In the genomic region with DNA sequence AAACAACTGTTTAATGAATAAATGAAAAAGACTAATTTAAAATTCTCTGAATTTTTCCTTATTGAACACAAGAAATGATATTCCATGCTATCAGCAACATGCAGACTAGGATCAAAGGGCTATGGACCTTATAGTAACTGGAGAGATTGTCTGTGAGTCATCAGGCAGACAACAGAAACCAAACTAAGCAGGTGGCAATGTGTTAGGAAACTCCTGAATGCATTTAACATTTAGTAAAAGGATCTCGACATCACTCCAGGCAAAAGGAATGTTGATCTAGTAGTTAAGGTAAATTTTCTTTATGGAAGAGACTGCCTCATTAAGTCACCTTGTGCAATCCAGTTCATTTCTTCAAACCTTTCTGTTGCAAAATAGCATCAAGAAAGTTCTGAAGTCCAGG, we compare ENCODE assay signal across 25 cellular contexts. TPM values are rescaled to one million over a fixed set of nuclear protein-coding genes. Genes with fewer than 3 reads are reported as not detected.
DNase-seq lines count a peak whose midpoint lies in the region; ATAC-seq and TF ChIP-seq lines count a peak whose summit lies in the region.
"Had no signal": no experiment of that assay in that cellular context is flagged by ENCODE, and none has a peak within 500 bp of the region (broad histone marks: within the 10 kb centered on the region; RNA-seq: fewer than 3 reads in every experiment).

No MANE protein-coding gene starts in this region.

- H3K36me3 ChIP-seq in breast epithelium = no peaks in the 10 kb centered on the region
- H3K36me3 ChIP-seq: right lobe of liver, upper lobe of right lung had no signal

- H3K27ac Mint-ChIP-seq in MCF 10A (ENCODE audit: low read depth, unreplicated experiment) = no peak overlapping the region
- no peak overlapping the region for H3K27ac Mint-ChIP-seq in activated T-helper 2 cell treated with anti-CD3 and anti-CD28 coated beads, Interferon-gamma antibody, Interleukin-2, Interleukin-4, amounts not matched to agents 10 μg/mL and 5 μg/mL and 100 μg/mL, durations not matched to agents 14 hours and 24 hours and 36 hours
- H3K27ac Mint-ChIP-seq: activated CD8-positive, alpha-beta T cell treated with anti-CD3 and anti-CD28 coated beads for 36 hours; activated naive CD8-positive, alpha-beta T cell treated with anti-CD3 and anti-CD28 coated beads, Interleukin-2, amount 50 U/mL, for 24 hours; activated T-cell treated with anti-CD3 and anti-CD28 coated beads, Interleukin-2, amount 50 U/mL, for 72 hours; CD4-positive, CD25-positive, alpha-beta regulatory T cell; HFFc6; stimulated activated naive CD8-positive, alpha-beta T cell treated with anti-CD3 and anti-CD28 coated beads, Interleukin-15, amount 100 ng/mL, for 72 hours had no signal

- CTCF ChIA-PET in MCF 10A (lab: Yijun Ruan, JAX) = interaction anchor here (2.6 to 3.3 kb wide), 2 partner anchors 18 to 237 kb away, joined by 8 to 28 read pairs; no protein-coding TSS in a partner anchor

- H3K4me3 Mint-ChIP-seq in MCF 10A (ENCODE audit: unreplicated experiment) = no peak overlapping the region
- H3K4me3 Mint-ChIP-seq in activated T-helper 2 cell treated with anti-CD3 and anti-CD28 coated beads, Interferon-gamma antibody, Interleukin-2, Interleukin-4, amounts not matched to agents 10 μg/mL and 5 μg/mL and 100 μg/mL, durations not matched to agents 14 hours and 24 hours and 36 hours (ENCODE audit: low read depth) = no peak overlapping the region
- H3K4me3 Mint-ChIP-seq: activated CD8-positive, alpha-beta T cell treated with anti-CD3 and anti-CD28 coated beads for 36 hours; activated naive CD8-positive, alpha-beta T cell treated with anti-CD3 and anti-CD28 coated beads, Interleukin-2, amount 50 U/mL, for 24 hours; activated T-cell treated with anti-CD3 and anti-CD28 coated beads, Interleukin-2, amount 50 U/mL, for 72 hours; CD4-positive, CD25-positive, alpha-beta regulatory T cell; HFFc6; stimulated activated naive CD8-positive, alpha-beta T cell treated with anti-CD3 and anti-CD28 coated beads, Interleukin-15, amount 100 ng/mL, for 72 hours had no signal

- no peaks in the 10 kb centered on the region for H3K36me3 Mint-ChIP-seq in MCF 10A (ENCODE audit: insufficient read depth, unreplicated experiment)
- no peaks in the 10 kb centered on the region for H3K36me3 Mint-ChIP-seq in activated T-helper 2 cell treated with anti-CD3 and anti-CD28 coated beads, Interferon-gamma antibody, Interleukin-2, Interleukin-4, amounts not matched to agents 10 μg/mL and 5 μg/mL and 100 μg/mL, durations not matched to agents 14 hours and 24 hours and 36 hours (ENCODE audit: low read depth)
- H3K36me3 Mint-ChIP-seq: CD4-positive, CD25-positive, alpha-beta regulatory T cell had no signal

- intact Hi-C loops in MCF 10A (cut with micrococcal nuclease) (no loop called here), breast epithelium (cut with DNase I; ENCODE audit: low total_unique reads) (no loop called here)
- intact Hi-C loops in activated T-helper 2 cell treated with anti-CD3 and anti-CD28 coated beads, Interferon-gamma antibody, Interleukin-2, Interleukin-4, amounts not matched to agents 10 μg/mL and 5 μg/mL and 100 μg/mL, durations not matched to agents 14 hours and 24 hours and 36 hours (cut with micrococcal nuclease) = no loop called here

- no peaks in the 10 kb centered on the region for H3K9me3 Mint-ChIP-seq in MCF 10A (ENCODE audit: unreplicated experiment)
- H3K9me3 Mint-ChIP-seq in activated T-helper 2 cell treated with anti-CD3 and anti-CD28 coated beads, Interferon-gamma antibody, Interleukin-2, Interleukin-4, amounts not matched to agents 10 μg/mL and 5 μg/mL and 100 μg/mL, durations not matched to agents 14 hours and 24 hours and 36 hours = no peaks in the 10 kb centered on the region
- H3K9me3 Mint-ChIP-seq: activated CD8-positive, alpha-beta T cell treated with anti-CD3 and anti-CD28 coated beads for 36 hours; activated naive CD8-positive, alpha-beta T cell treated with anti-CD3 and anti-CD28 coated beads, Interleukin-2, amount 50 U/mL, for 24 hours; activated T-cell treated with anti-CD3 and anti-CD28 coated beads, Interleukin-2, amount 50 U/mL, for 72 hours; CD4-positive, CD25-positive, alpha-beta regulatory T cell; HFFc6; stimulated activated naive CD8-positive, alpha-beta T cell treated with anti-CD3 and anti-CD28 coated beads, Interleukin-15, amount 100 ng/mL, for 72 hours had no signal

- no peak for TF ChIP-seq POLR2A in breast epithelium (IDR thresholded peaks at IDR 0.05)

- H3K27ac ChIP-seq in breast epithelium = no peak overlapping the region
- H3K27ac ChIP-seq: right lobe of liver, upper lobe of right lung, VCaP had no signal

- no peaks in the 10 kb centered on the region for H3K27me3 Mint-ChIP-seq in MCF 10A (ENCODE audit: insufficient read depth, unreplicated experiment)
- peaks cover 3% of the 10 kb centered on the region for H3K27me3 Mint-ChIP-seq in activated T-helper 2 cell treated with anti-CD3 and anti-CD28 coated beads, Interferon-gamma antibody, Interleukin-2, Interleukin-4, amounts not matched to agents 10 μg/mL and 5 μg/mL and 100 μg/mL, durations not matched to agents 14 hours and 24 hours and 36 hours (ENCODE audit: low read depth)
- H3K27me3 Mint-ChIP-seq: activated CD8-positive, alpha-beta T cell treated with anti-CD3 and anti-CD28 coated beads for 36 hours; activated naive CD8-positive, alpha-beta T cell treated with anti-CD3 and anti-CD28 coated beads, Interleukin-2, amount 50 U/mL, for 24 hours; CD4-positive, CD25-positive, alpha-beta regulatory T cell; stimulated activated naive CD8-positive, alpha-beta T cell treated with anti-CD3 and anti-CD28 coated beads, Interleukin-15, amount 100 ng/mL, for 72 hours had no signal

- H3K9me3 ChIP-seq in breast epithelium = no peaks in the 10 kb centered on the region
- H3K9me3 ChIP-seq: right lobe of liver, upper lobe of right lung had no signal

- DNase-seq in MCF 10A (ENCODE audit: unreplicated experiment) = peak; percentile 61
- DNase-seq in breast epithelium (ENCODE audit: low spot score in 2 of 2) = no peak
- DNase-seq in SW480 (ENCODE audit: low spot score) = peak; percentile 17
- DNase-seq in iris pigment epithelial cell (ENCODE audit: low read depth) = peak; percentile 45
- DNase-seq in activated T-helper 2 cell treated with anti-CD3 and anti-CD28 coated beads, Interferon-gamma antibody, Interleukin-2, Interleukin-4, amounts not matched to agents 10 μg/mL and 5 μg/mL and 100 μg/mL, durations not matched to agents 14 hours and 24 hours and 36 hours (ENCODE audit: low spot score) = no peak
- DNase-seq in NCI-H526 treated with DMSO at 0.1 percent for 48 hours (lab: John Stamatoyannopoulos, UW) = no peak
- DNase-seq in inferior parietal cortex (ENCODE audit: extremely low spot score) = no peak
- DNase-seq: activated CD8-positive, alpha-beta T cell treated with anti-CD3 and anti-CD28 coated beads for 36 hours; activated naive CD8-positive, alpha-beta T cell treated with anti-CD3 and anti-CD28 coated beads, Interleukin-2, amount 50 U/mL, for 24 hours; activated T-cell treated with anti-CD3 and anti-CD28 coated beads, Interleukin-2, amount 50 U/mL, for 72 hours; CD4-positive, CD25-positive, alpha-beta regulatory T cell; central memory CD4-positive, alpha-beta T cell; effector memory CD4-positive, alpha-beta T cell; HFFc6; hippocampal formation; NCI-H2081 treated with DMSO at 0.1 percent for 48 hours; NK-92 treated with Interleukin-12 subunit alpha and Interleukin-12 subunit beta, amount 100 ng/mL, for 24 hours; right lobe of liver; Right ventricle myocardium superior; stimulated activated CD4-positive, alpha-beta T cell treated with anti-CD3 and anti-CD28 coated beads, Interleukin-1b, Interleukin-23, amount 100 ng/mL, for 48 hours; stimulated activated naive CD8-positive, alpha-beta T cell treated with anti-CD3 and anti-CD28 coated beads, Interleukin-15, amount 100 ng/mL, for 72 hours; upper lobe of right lung had no signal

- no peaks in the 10 kb centered on the region for H3K27me3 ChIP-seq in breast epithelium
- H3K27me3 ChIP-seq: right lobe of liver, upper lobe of right lung had no signal

- no peak for ATAC-seq in GM18519 (IDR thresholded peaks at IDR 0.05; ENCODE audit: low FRiP score, unreplicated experiment)
- ATAC-seq: activated CD8-positive, alpha-beta T cell treated with anti-CD3 and anti-CD28 coated beads for 36 hours; activated naive CD8-positive, alpha-beta T cell treated with anti-CD3 and anti-CD28 coated beads, Interleukin-2, amount 50 U/mL, for 24 hours; activated T-cell treated with anti-CD3 and anti-CD28 coated beads, Interleukin-2, amount 50 U/mL, for 72 hours; left lobe of liver; stimulated activated naive CD8-positive, alpha-beta T cell treated with anti-CD3 and anti-CD28 coated beads, Interleukin-15, amount 100 ng/mL, for 72 hours; upper lobe of right lung had no signal

- no peak for TF ChIP-seq CTCF in MCF 10A (IDR thresholded peaks at IDR 0.05; ENCODE audit: unreplicated experiment)
- TF ChIP-seq CTCF in breast epithelium (IDR thresholded peaks at IDR 0.05) = no peak

- H3K4me1 Mint-ChIP-seq in MCF 10A (ENCODE audit: insufficient read depth, unreplicated experiment) = no peaks in the 10 kb centered on the region
- peaks cover 1% of the 10 kb centered on the region for H3K4me1 Mint-ChIP-seq in activated T-helper 2 cell treated with anti-CD3 and anti-CD28 coated beads, Interferon-gamma antibody, Interleukin-2, Interleukin-4, amounts not matched to agents 10 μg/mL and 5 μg/mL and 100 μg/mL, durations not matched to agents 14 hours and 24 hours and 36 hours (ENCODE audit: low read depth)

- POLR2A ChIA-PET in MCF 10A (lab: Yijun Ruan, JAX) = no interaction called here

- H3K4me1 ChIP-seq in breast epithelium = no peaks in the 10 kb centered on the region
- H3K4me1 ChIP-seq: upper lobe of right lung had no signal

- no TSS peak for BruUV-seq in MCF 10A (replicated peaks; lab: Mats Ljungman, UMichigan)

- no peak overlapping the region for H3K4me3 ChIP-seq in breast epithelium
- H3K4me3 ChIP-seq: right lobe of liver, upper lobe of right lung had no signal

RNA-seq across cellular contexts. Expression of gene ARL15, which starts 58.4 kb away (rescaled TPM):
- total RNA-seq in MCF 10A (2022) (10.1 and 11.3 TPM in 2 replicates), breast epithelium (10 to 100 TPM; 29.0 to 65.0 (median 42.9) TPM)
- 6.0 and 6.8 TPM in 2 replicates for total RNA-seq in activated T-helper 2 cell treated with anti-CD3 and anti-CD28 coated beads, Interferon-gamma antibody, Interleukin-2, Interleukin-4, amounts not matched to agents 10 μg/mL and 5 μg/mL and 100 μg/mL, durations not matched to agents 14 hours and 24 hours and 36 hours

Comparison
In these comparisons a context has a peak if more than half of its experiments do, and no peak if none do; other contexts are left out.
1. DNase-seq: peak in MCF 10A (single experiment), SW480 (single experiment) and iris pigment epithelial cell (single experiment); none in breast epithelium (0 of 2), activated T-helper 2 cell treated with anti-CD3 and anti-CD28 coated beads, Interferon-gamma antibody, Interleukin-2, Interleukin-4, amounts not matched to agents 10 μg/mL and 5 μg/mL and 100 μg/mL, durations not matched to agents 14 hours and 24 hours and 36 hours (single experiment), NCI-H526 treated with DMSO at 0.1 percent for 48 hours (single experiment) and inferior parietal cortex (single experiment).